In genomic region chr3:46954178-46954577, GRCh38 we compare ENCODE assay signal across 13 cellular contexts. TPM values are rescaled to one million over a fixed set of nuclear protein-coding genes. Genes with fewer than 3 reads are reported as not detected.
DNase-seq lines count a peak whose midpoint lies in the region; ATAC-seq and TF ChIP-seq lines count a peak whose summit lies in the region.
"Had no signal": no experiment of that assay in that cellular context is flagged by ENCODE, and none has a peak within 500 bp of the region (broad histone marks: within the 10 kb centered on the region; RNA-seq: fewer than 3 reads in every experiment).

No MANE protein-coding gene starts in this region.

- H3K27me3 Mint-ChIP-seq in activated naive CD4-positive, alpha-beta T cell treated with anti-CD3 and anti-CD28 coated beads, Interleukin-2, amount 50 U/mL, for 24 hours = no peaks in the 10 kb centered on the region

- no peak for TF ChIP-seq POLR2A in uterus (IDR thresholded peaks at IDR 0.05)

- peak overlapping the region; percentile 73 for H3K4me3 Mint-ChIP-seq in activated naive CD4-positive, alpha-beta T cell treated with anti-CD3 and anti-CD28 coated beads, Interleukin-2, amount 50 U/mL, for 24 hours

- H3K27ac ChIP-seq in RWPE1 = peak overlapping the region; percentile 17; the same call in 1 of the 2 replicates
- peak overlapping the region; percentile 36 for H3K27ac ChIP-seq in upper lobe of right lung
- H3K27ac ChIP-seq in uterus = no peak overlapping the region
- H3K27ac ChIP-seq: C4-2B, dorsolateral prefrontal cortex had no signal

- H3K27me3 ChIP-seq in upper lobe of right lung = no peaks in the 10 kb centered on the region
- H3K27me3 ChIP-seq in uterus = no peaks in the 10 kb centered on the region
- H3K27me3 ChIP-seq: dorsolateral prefrontal cortex, heart right ventricle had no signal

- H3K9me3 ChIP-seq in upper lobe of right lung (no peaks in the 10 kb centered on the region), uterus (no peaks in the 10 kb centered on the region)
- H3K9me3 ChIP-seq: heart right ventricle had no signal

- H3K4me3 ChIP-seq in upper lobe of right lung (no peak overlapping the region), uterus (no peak overlapping the region)
- H3K4me3 ChIP-seq: dorsolateral prefrontal cortex, heart right ventricle had no signal

- intact Hi-C loops in left ventricle myocardium superior (cut with micrococcal nuclease) = no loop called here
- intact Hi-C loops in upper lobe of right lung (cut with DNase I) = no loop called here
- intact Hi-C loops in uterus (cut with DNase I; ENCODE audit: low total_unique reads) = no loop called here

- peak overlapping the region; percentile 89 for H3K27ac Mint-ChIP-seq in activated naive CD4-positive, alpha-beta T cell treated with anti-CD3 and anti-CD28 coated beads, Interleukin-2, amount 50 U/mL, for 24 hours

- H3K4me1 Mint-ChIP-seq in activated naive CD4-positive, alpha-beta T cell treated with anti-CD3 and anti-CD28 coated beads, Interleukin-2, amount 50 U/mL, for 24 hours = peaks cover 93% of the 10 kb centered on the region

- no peaks in the 10 kb centered on the region for H3K9me3 Mint-ChIP-seq in activated naive CD4-positive, alpha-beta T cell treated with anti-CD3 and anti-CD28 coated beads, Interleukin-2, amount 50 U/mL, for 24 hours

- ATAC-seq in left ventricle myocardium superior (peak; percentile 13), upper lobe of right lung (no peak), esophagus mucosa (no peak)
- ATAC-seq: sciatic nerve had no signal

- no peak for DNase-seq in activated naive CD4-positive, alpha-beta T cell treated with anti-CD3 and anti-CD28 coated beads, Interleukin-2, amount 50 U/mL, for 16 hours
- DNase-seq in RWPE1 (ENCODE audit: low spot score) = no peak
- no peak for DNase-seq in left ventricle myocardium superior
- no peak for DNase-seq in upper lobe of right lung
- no peak for DNase-seq in 8988T
- no peak for DNase-seq in uterus
- DNase-seq: activated effector memory CD4-positive, alpha-beta T cell treated with anti-CD3 and anti-CD28 coated beads, Interleukin-2, amount 50 U/mL, for 16 hours; dorsolateral prefrontal cortex; heart right ventricle had no signal

- POLR2A ChIA-PET in RWPE1 (lab: Yijun Ruan, JAX; ENCODE audit: low non-redundant PET) = interaction anchor here (0.6 kb wide), 1 partner anchor 94 kb away, joined by 3 read pairs; no protein-coding TSS in a partner anchor

- no peaks in the 10 kb centered on the region for H3K36me3 ChIP-seq in upper lobe of right lung
- H3K36me3 ChIP-seq in uterus = no peaks in the 10 kb centered on the region

- peaks cover 14% of the 10 kb centered on the region for H3K36me3 Mint-ChIP-seq in activated naive CD4-positive, alpha-beta T cell treated with anti-CD3 and anti-CD28 coated beads, Interleukin-2, amount 50 U/mL, for 24 hours

- H3K4me1 ChIP-seq in upper lobe of right lung (peaks cover 87% of the 10 kb centered on the region), uterus (peaks cover 4 to 6% of the 10 kb centered on the region in 2 donors)

- TF ChIP-seq CTCF in RWPE1 (conservative IDR thresholded peaks at IDR 0.05; ENCODE audit: low read depth) (no peak), upper lobe of right lung (IDR thresholded peaks at IDR 0.05) (no peak), uterus (IDR thresholded peaks at IDR 0.05) (no peak)

- CTCF ChIA-PET in RWPE1 (lab: Yijun Ruan, JAX) = no interaction called here

RNA-seq across cellular contexts. Expression of gene CCDC12, which starts 22.4 kb away (rescaled TPM):
- total RNA-seq in left ventricle myocardium superior (29.6 TPM), upper lobe of right lung (42.1 TPM), esophagus mucosa (50.2 TPM), uterus (10 to 100 TPM in 3 of 4 donors, 1 to 10 TPM in 1; 4.1 to 92.0 (median 41.2) TPM)

RNA-seq across cellular contexts. Expression of gene NBEAL2, which starts 25.3 kb away (rescaled TPM):
- total RNA-seq in left ventricle myocardium superior (11.4 TPM), upper lobe of right lung (116 TPM), esophagus mucosa (117 TPM), uterus (10 to 100 TPM; 13.1 to 41.1 (median 23.8) TPM)

Comparison
In these comparisons a context has a peak if more than half of its experiments do, and no peak if none do; other contexts are left out.
1. H3K27ac ChIP-seq: peak in RWPE1 (single experiment) and upper lobe of right lung (single experiment); none in uterus (0 of 2).